Comparison of ENCODE assay signal across 9 cellular contexts in genomic region chr22:24894220-24894975, GRCh38. TPM values are rescaled to one million over a fixed set of nuclear protein-coding genes. Genes with fewer than 3 reads are reported as not detected.
A peak's percentile ranks its signal among the peaks of the same experiment; 100 is the strongest.
DNase-seq lines count a peak whose midpoint lies in the region; ATAC-seq and TF ChIP-seq lines count a peak whose summit lies in the region.
"Had no signal": no experiment of that assay in that cellular context is flagged by ENCODE, and none has a peak within 500 bp of the region (broad histone marks: within the 10 kb centered on the region; RNA-seq: fewer than 3 reads in every experiment).

No MANE protein-coding gene starts in this region.

- no peaks in the 10 kb centered on the region for H3K9me3 Mint-ChIP-seq in activated CD8-positive, alpha-beta T cell treated with anti-CD3 and anti-CD28 coated beads for 36 hours
- H3K9me3 Mint-ChIP-seq: stimulated activated naive CD8-positive, alpha-beta T cell treated with anti-CD3 and anti-CD28 coated beads, Interleukin-15, Interleukin-2, amounts not matched to agents 100 ng/mL and 50 ng/mL, for 24 hours had no signal

- POLR2A ChIA-PET in activated CD8-positive, alpha-beta T cell treated with anti-CD3 and anti-CD28 coated beads for 36 hours (lab: Charles Lee), result no interaction called here

- H2BK120ac ChIP-seq in trophoblast cell (ENCODE audit: insufficient read depth, low read length, poor library complexity), result no peak overlapping the region

- no peak overlapping the region for H3K9ac ChIP-seq in trophoblast cell (ENCODE audit: low read length)

- H3K27me3 Mint-ChIP-seq in activated CD8-positive, alpha-beta T cell treated with anti-CD3 and anti-CD28 coated beads for 36 hours, result peaks cover 2% of the 10 kb centered on the region
- H3K27me3 Mint-ChIP-seq: stimulated activated naive CD8-positive, alpha-beta T cell treated with anti-CD3 and anti-CD28 coated beads, Interleukin-15, Interleukin-2, amounts not matched to agents 100 ng/mL and 50 ng/mL, for 24 hours had no signal

- H2AK5ac ChIP-seq in trophoblast cell (ENCODE audit: low read length), result no peak overlapping the region

- TF ChIP-seq EP300 in Ishikawa (IDR thresholded peaks at IDR 0.05; ENCODE audit: borderline replicate concordance), result peak; percentile 53; the same call in 1 of the 2 replicates

- H3K9me3 ChIP-seq in SJSA1 (replicated peaks) (no peaks in the 10 kb centered on the region), trophoblast cell (ENCODE audit: insufficient read depth, low read depth, low read length) (no peaks in the 10 kb centered on the region)

- H3K79me2 ChIP-seq in trophoblast cell (ENCODE audit: control insufficient read depth, insufficient read depth, low read length, poor library complexity), result no peaks in the 10 kb centered on the region

- no peaks in the 10 kb centered on the region; the same call in 1 of the 2 replicates for H3K27me3 ChIP-seq in SJSA1 (replicated peaks)
- H3K27me3 ChIP-seq in trophoblast cell (ENCODE audit: insufficient read depth, low read length), result no peaks in the 10 kb centered on the region

- no peaks in the 10 kb centered on the region for H3K36me3 Mint-ChIP-seq in activated CD8-positive, alpha-beta T cell treated with anti-CD3 and anti-CD28 coated beads for 36 hours (ENCODE audit: low read depth)

- no peak overlapping the region for H3K27ac ChIP-seq in SJSA1
- no peak overlapping the region for H3K27ac ChIP-seq in trophoblast cell (ENCODE audit: low read depth, low read length)

- H3K4me3 ChIP-seq in SJSA1 (no peak overlapping the region), trophoblast cell (ENCODE audit: low read depth, low read length) (no peak overlapping the region)

- CTCF ChIA-PET in activated CD8-positive, alpha-beta T cell treated with anti-CD3 and anti-CD28 coated beads for 36 hours (lab: Charles Lee), result no interaction called here

- H3K36me3 ChIP-seq in SJSA1 (no peaks in the 10 kb centered on the region), trophoblast cell (ENCODE audit: control insufficient read depth in 1 of 2, insufficient read depth in 2 of 2, low read length in 2 of 2) (no peaks in the 10 kb centered on the region)

- TF ChIP-seq RAD21 in Ishikawa (IDR thresholded peaks at IDR 0.05; ENCODE audit: low read depth), result peak; percentile 1; the same call in 1 of the 2 replicates

- no peaks in the 10 kb centered on the region for H3K4me1 Mint-ChIP-seq in activated CD8-positive, alpha-beta T cell treated with anti-CD3 and anti-CD28 coated beads for 36 hours (ENCODE audit: low read depth)

- no peak overlapping the region for H2BK5ac ChIP-seq in trophoblast cell (ENCODE audit: low read depth, low read length, poor library complexity)

- TF ChIP-seq CTCF in activated CD8-positive, alpha-beta T cell treated with anti-CD3 and anti-CD28 coated beads for 36 hours (IDR thresholded peaks at IDR 0.05), result no peak

- H4K8ac ChIP-seq in trophoblast cell (ENCODE audit: low read depth, low read length), result no peak overlapping the region

- H3K23ac ChIP-seq in trophoblast cell (ENCODE audit: low read length), result no peak overlapping the region

- H2BK12ac ChIP-seq in trophoblast cell (ENCODE audit: low read length), result no peak overlapping the region

- no peak overlapping the region for H4K91ac ChIP-seq in trophoblast cell (ENCODE audit: low read depth, low read length)

- intact Hi-C loops in activated CD8-positive, alpha-beta T cell treated with anti-CD3 and anti-CD28 coated beads for 36 hours (cut with micrococcal nuclease), result no loop called here

- H3K27ac Mint-ChIP-seq in activated CD8-positive, alpha-beta T cell treated with anti-CD3 and anti-CD28 coated beads for 36 hours, result no peak overlapping the region
- H3K27ac Mint-ChIP-seq: stimulated activated naive CD8-positive, alpha-beta T cell treated with anti-CD3 and anti-CD28 coated beads, Interleukin-15, Interleukin-2, amounts not matched to agents 100 ng/mL and 50 ng/mL, for 24 hours had no signal

- no CpG with 5 or more reads among the region's 16 CpGs for WGBS in trophoblast cell (ENCODE audit: extremely low coverage, insufficient coverage, insufficient read length)

- no peaks in the 10 kb centered on the region for H3K79me1 ChIP-seq in trophoblast cell (ENCODE audit: low read length)

- no peak overlapping the region for H4K12ac ChIP-seq in trophoblast cell (ENCODE audit: low read depth, low read length)

- DNase-seq in AG08396 (ENCODE audit: low spot score), result peak; percentile 85
- DNase-seq in SJSA1 (ENCODE audit: low read depth in 1 of 2, low spot score in 2 of 2), result peak; percentile 64 to 83
- DNase-seq in foreskin melanocyte, result peak; percentile 6
- DNase-seq in trophoblast cell, result peak; percentile 31 to 53
- DNase-seq in activated CD8-positive, alpha-beta T cell treated with anti-CD3 and anti-CD28 coated beads for 36 hours, result no peak
- no peak for DNase-seq in activated CD4-positive, alpha-beta T cell treated with anti-CD3 and anti-CD28 coated beads, Interleukin-2, amount 50 U/mL, for 4 hours

- H3K4me1 ChIP-seq in SJSA1 (replicated peaks) (peaks cover 13% of the 10 kb centered on the region), trophoblast cell (ENCODE audit: control insufficient read depth in 1 of 2, insufficient read depth in 2 of 2, low read length in 2 of 2) (no peaks in the 10 kb centered on the region)

- H3K4ac ChIP-seq in trophoblast cell (ENCODE audit: low read depth, low read length), result no peak overlapping the region

- ATAC-seq in GM18858 (IDR thresholded peaks at IDR 0.05; ENCODE audit: unreplicated experiment), result no peak
- ATAC-seq in activated CD8-positive, alpha-beta T cell treated with anti-CD3 and anti-CD28 coated beads for 36 hours, result no peak

- no peak overlapping the region for H3K18ac ChIP-seq in trophoblast cell (ENCODE audit: low read length)

- no peak overlapping the region for H3K4me2 ChIP-seq in trophoblast cell (ENCODE audit: low read length)

- no peak overlapping the region for H3K4me3 Mint-ChIP-seq in activated CD8-positive, alpha-beta T cell treated with anti-CD3 and anti-CD28 coated beads for 36 hours
- H3K4me3 Mint-ChIP-seq: stimulated activated naive CD8-positive, alpha-beta T cell treated with anti-CD3 and anti-CD28 coated beads, Interleukin-15, Interleukin-2, amounts not matched to agents 100 ng/mL and 50 ng/mL, for 24 hours had no signal

- no peak overlapping the region for H3K14ac ChIP-seq in trophoblast cell (ENCODE audit: low read length)

- H2AFZ ChIP-seq in trophoblast cell (ENCODE audit: insufficient read depth, low read length, poor library complexity), result no peak overlapping the region

TF ChIP-seq in Ishikawa, 13 proteins besides CTCF, POLR2A, EP300 and RAD21:
- TF ChIP-seq TCF12 (IDR thresholded peaks at IDR 0.05; ENCODE audit: low read depth) (peak; percentile 88), EGR1 (IDR thresholded peaks at IDR 0.05) (no peak), MAX (IDR thresholded peaks at IDR 0.05) (peak; percentile 94), TEAD4 (IDR thresholded peaks at IDR 0.05) (peak; percentile 49), CEBPB (IDR thresholded peaks at IDR 0.05) (peak; percentile 91), ZBTB7A (IDR thresholded peaks at IDR 0.05; ENCODE audit: low read depth) (no peak), TAF1 (IDR thresholded peaks at IDR 0.05; ENCODE audit: low read depth) (no peak), NFIC (IDR thresholded peaks at IDR 0.05) (peak; percentile 95), YY1 (IDR thresholded peaks at IDR 0.05; ENCODE audit: low read depth) (no peak), CREB1 (IDR thresholded peaks at IDR 0.05; ENCODE audit: low read depth) (no peak), USF1 (IDR thresholded peaks at IDR 0.05) (peak; percentile 83), FOXM1 (IDR thresholded peaks at IDR 0.05; ENCODE audit: borderline replicate concordance, low read depth) (peak; percentile 48; the same call in 1 of the 2 replicates), REST (IDR thresholded peaks at IDR 0.05; ENCODE audit: low read depth) (0 out of 2 replicates have a peak, but pooled peaks have one; percentile 6)
TF ChIP-seq in Ishikawa: peak in this region for 8.

RNA-seq across cellular contexts. Expression of gene LHFPL7, which starts 52.1 kb away (rescaled TPM):
- total RNA-seq in SJSA1 (2014; rRNA removed; shearing (Covaris generic)), result 0.11 TPM in 1 of 2 replicates, not detected in the other
- polyA plus RNA-seq in trophoblast cell (2013), result not detected in 2 replicates
- not detected for total RNA-seq in activated CD8-positive, alpha-beta T cell treated with anti-CD3 and anti-CD28 coated beads for 36 hours

RNA-seq across cellular contexts. Expression of gene KIAA1671, which starts 58.1 kb away (rescaled TPM):
- 0.03 TPM in 2 replicates for total RNA-seq in SJSA1 (2014; rRNA removed; shearing (Covaris generic))
- polyA plus RNA-seq in trophoblast cell (2013), result 23.1 and 23.4 TPM in 2 replicates
- total RNA-seq in activated CD8-positive, alpha-beta T cell treated with anti-CD3 and anti-CD28 coated beads for 36 hours, result 1 to 10 TPM; 6.5 to 6.8 TPM

Comparison
In these comparisons a context has a peak if more than half of its experiments do, and no peak if none do; other contexts are left out.
1. DNase-seq: peak in AG08396 (single experiment), SJSA1 (2 of 2), foreskin melanocyte (single experiment) and trophoblast cell (2 of 2); none in activated CD8-positive, alpha-beta T cell treated with anti-CD3 and anti-CD28 coated beads for 36 hours (single experiment) and activated CD4-positive, alpha-beta T cell treated with anti-CD3 and anti-CD28 coated beads, Interleukin-2, amount 50 U/mL, for 4 hours (0 of 2).